18 cellular contexts compared by ENCODE assay signal in the genomic region with DNA sequence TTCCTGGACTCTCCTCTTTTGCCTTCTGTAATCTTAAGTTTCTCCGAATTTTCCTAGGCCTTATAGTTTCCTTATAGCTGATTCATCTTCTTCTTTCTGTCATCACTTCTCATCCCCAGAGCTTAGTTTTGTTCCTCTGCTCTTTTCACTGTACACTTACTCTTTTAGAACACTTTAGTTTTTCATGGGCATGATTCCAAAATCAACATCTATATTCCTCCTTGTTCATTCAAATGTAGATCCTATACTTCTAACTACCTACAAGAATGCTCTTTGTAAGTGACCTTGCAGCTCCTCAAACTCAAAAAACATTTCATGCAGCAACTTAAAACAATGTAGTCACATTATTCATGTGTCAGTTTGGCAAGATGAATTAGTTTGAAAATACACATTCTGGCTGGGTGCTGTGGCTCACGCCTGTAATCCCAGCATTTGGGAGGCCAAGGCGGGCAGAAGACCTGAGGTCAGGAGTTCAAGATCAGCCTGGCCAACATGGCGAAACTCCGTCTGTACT. TPM values are rescaled to one million over a fixed set of nuclear protein-coding genes. Genes with fewer than 3 reads are reported as not detected.
DNase-seq lines count a peak whose midpoint lies in the region; ATAC-seq and TF ChIP-seq lines count a peak whose summit lies in the region.
"Had no signal": no experiment of that assay in that cellular context is flagged by ENCODE, and none has a peak within 500 bp of the region (broad histone marks: within the 10 kb centered on the region; RNA-seq: fewer than 3 reads in every experiment).

No MANE protein-coding gene starts in this region.

- H3K4me2 ChIP-seq in hepatocyte (no peak overlapping the region), Karpas-422 (ENCODE audit: low read depth, low read length, poor library complexity, severe bottlenecking) (no peak overlapping the region)

- no peaks in the 10 kb centered on the region for H3K9me2 ChIP-seq in hepatocyte (replicated peaks; ENCODE audit: insufficient read depth)
- no peaks in the 10 kb centered on the region for H3K9me2 ChIP-seq in Karpas-422 (replicated peaks; ENCODE audit: insufficient read depth, low read length)

- peaks cover 34% of the 10 kb centered on the region for H3K4me1 Mint-ChIP-seq in activated naive CD8-positive, alpha-beta T cell treated with anti-CD3 and anti-CD28 coated beads, Interleukin-2, amount 50 U/mL, for 24 hours
- H3K4me1 Mint-ChIP-seq: endodermal cell had no signal

- no peaks in the 10 kb centered on the region for H4K20me1 ChIP-seq in hepatocyte (ENCODE audit: insufficient read depth, poor library complexity, severe bottlenecking)
- no peaks in the 10 kb centered on the region for H4K20me1 ChIP-seq in Karpas-422 (ENCODE audit: insufficient read depth, low read depth, low read length)

- H3K9ac ChIP-seq in Karpas-422 (ENCODE audit: low read length) = no peak overlapping the region

- H2AFZ ChIP-seq in ACC112 (ENCODE audit: low read length, unreplicated experiment) (peak overlapping the region; percentile 50), hepatocyte (no peak overlapping the region), Karpas-422 (ENCODE audit: low read length) (no peak overlapping the region)

- peak overlapping the region; percentile 91 for H3K27ac Mint-ChIP-seq in activated naive CD8-positive, alpha-beta T cell treated with anti-CD3 and anti-CD28 coated beads, Interleukin-2, amount 50 U/mL, for 24 hours
- H3K27ac Mint-ChIP-seq: CD4-positive, alpha-beta T cell; endodermal cell had no signal

- ATAC-seq in activated naive CD8-positive, alpha-beta T cell treated with anti-CD3 and anti-CD28 coated beads, Interleukin-2, amount 50 U/mL, for 24 hours = no peak
- no peak for ATAC-seq in HG02678 (IDR thresholded peaks at IDR 0.05; ENCODE audit: unreplicated experiment)

- 83% methylated on average over 5 of the region's 5 CpGs for WGBS in hepatocyte (ENCODE audit: low lambda C conversion rate, missing lambda C conversion rate)

- H3K27me3 Mint-ChIP-seq in activated naive CD8-positive, alpha-beta T cell treated with anti-CD3 and anti-CD28 coated beads, Interleukin-2, amount 50 U/mL, for 24 hours = no peaks in the 10 kb centered on the region
- H3K27me3 Mint-ChIP-seq: CD4-positive, alpha-beta T cell had no signal

- peaks cover 15% of the 10 kb centered on the region for H3K4me1 ChIP-seq in ACC112 (ENCODE audit: control insufficient read depth, insufficient read depth, low read length, unreplicated experiment)
- no peaks in the 10 kb centered on the region for H3K4me1 ChIP-seq in hepatocyte (ENCODE audit: insufficient read depth)
- no peaks in the 10 kb centered on the region for H3K4me1 ChIP-seq in Karpas-422 (ENCODE audit: low read length)
- H3K4me1 ChIP-seq: breast epithelium, tibial artery had no signal

- H3K9me3 ChIP-seq in hepatocyte (ENCODE audit: low read depth) (no peaks in the 10 kb centered on the region), Karpas-422 (ENCODE audit: low read length) (no peaks in the 10 kb centered on the region)
- H3K9me3 ChIP-seq: breast epithelium, tibial artery had no signal

- peaks cover 3% of the 10 kb centered on the region; the same call in 1 of the 2 replicates for H3K27me3 ChIP-seq in ACC112 (ENCODE audit: insufficient read depth, low read length)
- H3K27me3 ChIP-seq in hepatocyte = peaks cover 4% of the 10 kb centered on the region
- no peaks in the 10 kb centered on the region for H3K27me3 ChIP-seq in Karpas-422 (ENCODE audit: low read length)
- H3K27me3 ChIP-seq: breast epithelium, tibial artery had no signal

- H3K36me3 Mint-ChIP-seq in activated naive CD8-positive, alpha-beta T cell treated with anti-CD3 and anti-CD28 coated beads, Interleukin-2, amount 50 U/mL, for 24 hours (ENCODE audit: low read depth) = peaks cover 4% of the 10 kb centered on the region

- peaks cover 3% of the 10 kb centered on the region for H3K9me3 Mint-ChIP-seq in activated naive CD8-positive, alpha-beta T cell treated with anti-CD3 and anti-CD28 coated beads, Interleukin-2, amount 50 U/mL, for 24 hours
- H3K9me3 Mint-ChIP-seq: CD4-positive, alpha-beta T cell; endodermal cell had no signal

- H3K27ac ChIP-seq in ACC112 (ENCODE audit: low read depth, low read length) (peak overlapping the region; percentile 67), hepatocyte (peak overlapping the region; percentile 34), Karpas-422 (ENCODE audit: low read length) (no peak overlapping the region)
- H3K27ac ChIP-seq: breast epithelium, tibial artery had no signal

- peak; percentile 22 for DNase-seq in COLO829 (ENCODE audit: low spot score)
- DNase-seq in activated naive CD8-positive, alpha-beta T cell treated with anti-CD3 and anti-CD28 coated beads, Interleukin-2, amount 50 U/mL, for 24 hours = no peak
- no peak for DNase-seq in hepatocyte (ENCODE audit: low spot score)
- DNase-seq in Karpas-422 = no peak
- DNase-seq in SKM-1 treated with dmso at 0.1 percent for 144 hours (lab: John Stamatoyannopoulos, UW; ENCODE audit: unreplicated experiment) = no peak
- DNase-seq: activated CD4-positive, alpha-beta T cell treated with anti-CD3 and anti-CD28 coated beads for 4 hours; activated gamma-delta T cell; CD4-positive, alpha-beta T cell; endodermal cell; NCI-H187 treated with DMSO at 0.1 percent for 48 hours; NCI-H748 treated with DMSO at 0.1 percent for 48 hours; stimulated activated CD4-positive, alpha-beta T cell treated with anti-CD3 and anti-CD28 coated beads, Interleukin-15, amount 100 ng/mL, for 24 hours; tibial artery had no signal

- H3K79me2 ChIP-seq in ACC112 (ENCODE audit: control insufficient read depth, insufficient read depth, low read length, unreplicated experiment) (no peaks in the 10 kb centered on the region), hepatocyte (no peaks in the 10 kb centered on the region), Karpas-422 (ENCODE audit: low read length) (no peaks in the 10 kb centered on the region)

- H3K4me3 ChIP-seq in ACC112 (ENCODE audit: low read depth, low read length) (no peak overlapping the region), hepatocyte (no peak overlapping the region), Karpas-422 (ENCODE audit: low read length) (no peak overlapping the region)
- H3K4me3 ChIP-seq: breast epithelium, tibial artery had no signal

- no peak for TF ChIP-seq CTCF in hepatocyte (IDR thresholded peaks at IDR 0.05; ENCODE audit: poor library complexity)

- H3K36me3 ChIP-seq in ACC112 (ENCODE audit: insufficient read depth, low read length) (no peaks in the 10 kb centered on the region), hepatocyte (replicated peaks; ENCODE audit: insufficient read depth, low read depth) (no peaks in the 10 kb centered on the region), Karpas-422 (ENCODE audit: insufficient read depth, low read length) (no peaks in the 10 kb centered on the region)
- H3K36me3 ChIP-seq: breast epithelium, tibial artery had no signal

- peak overlapping the region; percentile 40 for H3K4me3 Mint-ChIP-seq in activated naive CD8-positive, alpha-beta T cell treated with anti-CD3 and anti-CD28 coated beads, Interleukin-2, amount 50 U/mL, for 24 hours
- H3K4me3 Mint-ChIP-seq: CD4-positive, alpha-beta T cell; endodermal cell had no signal

RNA-seq across cellular contexts. Expression of gene SLC26A3, which starts 13.1 kb away (rescaled TPM):
- total RNA-seq in hepatocyte = 14.2 and 18.1 TPM in 2 replicates
- polyA plus RNA-seq in hepatocyte = 4.2 and 8.1 TPM in 2 replicates
- not detected in 2 replicates for total RNA-seq in Karpas-422 (2014; rRNA removed; shearing (Covaris generic); ENCODE audit: low replicate concordance)
- total RNA-seq: CD4-positive, alpha-beta T cell; endodermal cell; kidney epithelial cell; posterior vena cava had no signal

Comparison
In these comparisons a context has a peak if more than half of its experiments do, and no peak if none do; other contexts are left out.
1. RNA of gene SLC26A3, which starts 13.1 kb away (total RNA-seq): 14.2 to 18.1 TPM in hepatocyte; not detected in Karpas-422; every median in the first group is over 10 times any median in the second.